25 cellular contexts compared by ENCODE assay signal in the genomic region with DNA sequence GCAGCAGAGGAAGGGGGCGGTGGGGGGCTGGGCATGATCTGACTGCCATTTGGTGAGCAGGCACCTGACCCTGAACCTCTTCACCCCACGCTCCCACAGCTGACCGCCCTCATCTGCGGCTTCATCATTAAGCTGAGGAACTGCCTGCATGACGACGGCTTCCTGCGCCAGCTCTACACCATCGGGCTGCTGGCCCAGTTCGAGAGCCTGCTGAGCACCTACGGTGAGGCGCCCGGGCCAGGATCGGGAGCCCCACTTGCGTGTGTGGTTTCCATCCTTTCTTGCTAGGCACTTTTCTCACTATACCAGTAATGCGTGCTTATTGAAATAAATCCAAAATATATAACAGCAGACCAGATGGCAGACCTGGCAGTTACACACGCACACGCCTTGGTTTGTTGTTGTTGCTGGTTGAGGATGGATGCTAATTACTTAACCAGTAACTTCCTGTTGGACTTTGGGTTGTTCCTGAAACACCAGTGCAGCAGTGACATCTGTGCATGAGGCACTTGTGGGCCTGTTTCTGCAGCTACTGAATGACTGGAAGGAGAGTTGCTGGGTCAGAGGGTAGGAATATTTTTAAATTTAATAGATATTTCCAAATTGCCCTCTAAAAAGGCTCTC. TPM values are rescaled to one million over a fixed set of nuclear protein-coding genes. Genes with fewer than 3 reads are reported as not detected.
DNase-seq lines count a peak whose midpoint lies in the region; ATAC-seq and TF ChIP-seq lines count a peak whose summit lies in the region.
"Had no signal": no experiment of that assay in that cellular context is flagged by ENCODE, and none has a peak within 500 bp of the region (broad histone marks: within the 10 kb centered on the region; RNA-seq: fewer than 3 reads in every experiment).

No MANE protein-coding gene starts in this region.

- H3K4me3 ChIP-seq in heart right ventricle (no peak overlapping the region), transverse colon (no peak overlapping the region)
- H3K4me3 ChIP-seq: BLaER1 treated with 17β-estradiol and CSF1 and Interleukin-3, amounts not matched to agents 10 nM and 100 nM; lower lobe of right lung; prostate gland had no signal

- H3K4me1 ChIP-seq in heart right ventricle (peaks cover 16 to 71% (median 60%) of the 10 kb centered on the region in 9 donors), transverse colon (peaks cover 0 to 31% (median 13%) of the 10 kb centered on the region in 4 donors)
- H3K4me1 ChIP-seq: prostate gland had no signal

- H3K9me3 ChIP-seq in heart right ventricle (no peaks in the 10 kb centered on the region), KOPT-K1 (ENCODE audit: insufficient read depth, low read length, poor library complexity, severe bottlenecking) (no peaks in the 10 kb centered on the region), transverse colon (no peaks in the 10 kb centered on the region)
- H3K9me3 ChIP-seq: BLaER1 treated with 17β-estradiol and CSF1 and Interleukin-3, amounts not matched to agents 10 nM and 100 nM; lower lobe of right lung; prostate gland; SK-N-SH had no signal

- peak overlapping the region in 8 of 10 donors; percentile 0 to 89 (median 62) for H3K27ac ChIP-seq in heart right ventricle
- H3K27ac ChIP-seq in KOPT-K1 (ENCODE audit: low read depth, low read length, poor library complexity, severe bottlenecking) = peak overlapping the region; percentile 25
- peak overlapping the region; percentile 29 to 70 (median 50) for H3K27ac ChIP-seq in transverse colon
- H3K27ac ChIP-seq: lower lobe of right lung, prostate gland had no signal

- H3K27me3 ChIP-seq in heart right ventricle (no peaks in the 10 kb centered on the region), transverse colon (no peaks in the 10 kb centered on the region)
- H3K27me3 ChIP-seq: BLaER1 treated with 17β-estradiol and CSF1 and Interleukin-3, amounts not matched to agents 10 nM and 100 nM had no signal

- intact Hi-C loops in heart right ventricle (cut with DNase I) = loop anchor here in 3 of 10 donors (5.0 to 10.0 kb wide), 5 partner anchors 43 to 150 kb away; a partner anchor contains a TSS
- intact Hi-C loops in Right ventricle myocardium superior (cut with DNase I) = loop anchor here (10.0 kb wide), 1 partner anchor 120 kb away; a partner anchor contains a TSS
- intact Hi-C loops in transverse colon (cut with DNase I; ENCODE audit: low total_unique reads) = no loop called here

- 64 to 75% methylated on average over 17 of the region's 17 CpGs for WGBS in heart right ventricle, 2 donors
- 86% methylated on average over 17 of the region's 17 CpGs; no CpG with 5 or more reads in 1 of the 2 donors for WGBS in transverse colon (ENCODE audit: low coverage in 1 of 2), 2 donors

- in situ Hi-C loops in transverse colon (cut with MboI; ENCODE audit: low pct_ligation_motif_present in 1 of 4, low pct_unique_long_range_greater_than_20kb in 1 of 4, low sequenced_read_pairs in 3 of 4) = loop anchor here in 1 of 4 donors (25.0 kb wide), 1 partner anchor 152 kb away; no protein-coding TSS in a partner anchor

- DNase-seq in heart right ventricle = no peak
- DNase-seq in Right ventricle myocardium superior = no peak
- peak; percentile 61 for DNase-seq in cerebellum (ENCODE audit: low spot score)
- peak; percentile 32 for DNase-seq in transverse colon
- DNase-seq: activated CD4-positive, alpha-beta T cell treated with anti-CD3 and anti-CD28 coated beads, Interleukin-2, amount 10 ng/mL, durations not matched to agents 24 days and 14 days; activated CD8-positive, alpha-beta memory T cell treated with anti-CD3 and anti-CD28 coated beads for 24 hours; activated gamma-delta T cell treated with Interleukin-2 at 50 U/mL for 16 hours; activated naive CD8-positive, alpha-beta T cell treated with anti-CD3 and anti-CD28 coated beads, Interleukin-2, amount 10 ng/mL, durations not matched to agents 7 days and 5 days; activated T-cell treated with anti-CD3 and anti-CD28 coated beads, Interleukin-2, amount 50 U/mL, for 1 hour; GDM1; H9; lower lobe of right lung; natural killer cell; NCI-H1436; NCI-H446; NCI-H82; occipital lobe; SK-N-SH; stimulated activated CD4-positive, alpha-beta T cell treated with anti-CD3 and anti-CD28 coated beads, Interleukin-4, amount 100 ng/mL, for 24 hours; trophoblast cell had no signal

- no peak for TF ChIP-seq EP300 in transverse colon (IDR thresholded peaks at IDR 0.05; ENCODE audit: low read depth)

- H3K36me3 ChIP-seq in heart right ventricle (peaks cover 0 to 97% (median 29%) of the 10 kb centered on the region in 9 donors), KOPT-K1 (ENCODE audit: insufficient read depth, low read length) (peaks cover 95% of the 10 kb centered on the region), transverse colon (no peaks in the 10 kb centered on the region)

- TF ChIP-seq POLR2A in transverse colon (IDR thresholded peaks at IDR 0.05) = no peak

- TF ChIP-seq CTCF in heart right ventricle (IDR thresholded peaks at IDR 0.05) (no peak), transverse colon (IDR thresholded peaks at IDR 0.05) (no peak)

- peak in 2 of 8 donors; percentile 22 to 54 for ATAC-seq in heart right ventricle
- no peak for ATAC-seq in Right ventricle myocardium superior (ENCODE audit: poor library complexity)
- ATAC-seq in HG02642 (IDR thresholded peaks at IDR 0.05; ENCODE audit: poor library complexity, unreplicated experiment) = no peak
- ATAC-seq in GM18517 (IDR thresholded peaks at IDR 0.05; ENCODE audit: unreplicated experiment) = no peak
- ATAC-seq: lower lobe of right lung, natural killer cell had no signal

RNA-seq across cellular contexts. Expression of a gene that starts 43.7 kb away (rescaled TPM):
- total RNA-seq in heart right ventricle = 10 to 100 TPM; 20.2 to 33.8 (median 26.0) TPM
- polyA plus RNA-seq in heart right ventricle = 10 to 100 TPM; 22.6 to 61.2 TPM
- 26.8 TPM for total RNA-seq in Right ventricle myocardium superior
- total RNA-seq in cerebellum = 45.7 TPM
- 10 to 100 TPM in 3 of 4 donors, 1 to 10 TPM in 1; 4.5 to 36.2 (median 23.2) TPM for total RNA-seq in transverse colon

RNA-seq across cellular contexts. Expression of a gene that starts 43.7 kb away (rescaled TPM):
- total RNA-seq in heart right ventricle (10 to 100 TPM; 21.3 to 34.2 (median 25.3) TPM), Right ventricle myocardium superior (26.4 TPM), cerebellum (29.1 TPM), transverse colon (10 to 100 TPM; 23.9 to 46.8 (median 36.3) TPM)
- 10 to 100 TPM; 30.4 to 58.4 TPM for polyA plus RNA-seq in heart right ventricle

Comparison
In these comparisons a context has a peak if more than half of its experiments do, and no peak if none do; other contexts are left out.
1. DNase-seq: peak in cerebellum (single experiment) and transverse colon (single experiment); none in heart right ventricle (0 of 2) and Right ventricle myocardium superior (single experiment).
2. Peak in every context shown above with its lines, with median percentiles within 50 percentile points of each other: H3K27ac ChIP-seq.